Comparison of ENCODE assay signal across 26 cellular contexts in genomic region chr3:34668915-34669314, GRCh38.
"Had no signal": no experiment of that assay in that cellular context is flagged by ENCODE, and none has a peak within 500 bp of the region (broad histone marks: within the 10 kb centered on the region; RNA-seq: fewer than 3 reads in every experiment).

No MANE protein-coding gene starts in this region.

- H3K36me3 ChIP-seq: adrenal gland, breast epithelium had no signal

- ATAC-seq: activated CD4-positive, alpha-beta T cell treated with anti-CD3 and anti-CD28 coated beads for 36 hours; activated CD8-positive, alpha-beta memory T cell treated with anti-CD3 and anti-CD28 coated beads, Interleukin-2, amount 10 ng/mL, durations not matched to agents 7 days and 5 days; activated CD8-positive, alpha-beta T cell treated with anti-CD3 and anti-CD28 coated beads, Interleukin-2, amount 10 ng/mL, durations not matched to agents 7 days and 5 days; activated naive CD8-positive, alpha-beta T cell treated with anti-CD3 and anti-CD28 coated beads, Interleukin-2, amount 50 U/mL, for 24 hours; esophagus mucosa had no signal

- H3K9me3 ChIP-seq: breast epithelium had no signal

- H3K4me1 ChIP-seq: adrenal gland, breast epithelium had no signal

- DNase-seq: activated CD4-positive, alpha-beta memory T cell treated with anti-CD3 and anti-CD28 coated beads for 36 hours; activated CD4-positive, alpha-beta T cell treated with anti-CD3 and anti-CD28 coated beads for 36 hours; activated CD4-positive, CD25-positive, alpha-beta regulatory T cell; activated CD4-positive, CD25-positive, alpha-beta regulatory T cell treated with anti-CD3 and anti-CD28 coated beads, Interleukin-2, amount 50 U/mL, for 72 hours; activated CD8-positive, alpha-beta memory T cell treated with anti-CD3 and anti-CD28 coated beads, Interleukin-2, amount 10 ng/mL, durations not matched to agents 7 days and 5 days; activated CD8-positive, alpha-beta memory T cell treated with anti-CD3 and anti-CD28 coated beads, Interleukin-2, amount 50 U/mL, for 4 hours; activated CD8-positive, alpha-beta T cell treated with anti-CD3 and anti-CD28 coated beads, Interleukin-2, amount 10 ng/mL, durations not matched to agents 7 days and 5 days; activated effector memory CD4-positive, alpha-beta T cell treated with anti-CD3 and anti-CD28 coated beads, Interleukin-2, amount 50 U/mL, for 16 hours; activated naive CD4-positive, alpha-beta T cell treated with anti-CD3 and anti-CD28 coated beads for 36 hours; activated naive CD8-positive, alpha-beta T cell treated with anti-CD3 and anti-CD28 coated beads for 36 hours; activated naive CD8-positive, alpha-beta T cell treated with anti-CD3 and anti-CD28 coated beads, Interleukin-2, amount 50 U/mL, for 24 hours; activated T-cell treated with anti-CD3 and anti-CD28 coated beads, Interleukin-2, amount 50 U/mL, for 1 hour; activated T-cell treated with anti-CD3 and anti-CD28 coated beads, Interleukin-2, amount 50 U/mL, for 48 hours; adrenal gland; amygdala; aorta; dorsolateral prefrontal cortex; effector memory CD4-positive, alpha-beta T cell; endodermal cell; foreskin fibroblast; head of caudate nucleus; T1000 had no signal

- H3K27me3 ChIP-seq: adrenal gland, breast epithelium, dorsolateral prefrontal cortex had no signal

- H3K27ac ChIP-seq: adrenal gland, breast epithelium, coronary artery, dorsolateral prefrontal cortex had no signal

- FAIRE-seq: frontal cortex had no signal

- H3K4me3 ChIP-seq: adrenal gland, breast epithelium, coronary artery, dorsolateral prefrontal cortex had no signal
